8 cellular contexts compared by ENCODE assay signal in genomic region chr10:110353244-110354119, GRCh38. TPM values are rescaled to one million over a fixed set of nuclear protein-coding genes. Genes with fewer than 3 reads are reported as not detected.
A peak's percentile ranks its signal among the peaks of the same experiment; 100 is the strongest.
DNase-seq lines count a peak whose midpoint lies in the region; ATAC-seq and TF ChIP-seq lines count a peak whose summit lies in the region.

No MANE protein-coding gene starts in this region.

- TF ChIP-seq CTCF in thyroid gland (IDR thresholded peaks at IDR 0.05), result no peak

- no peaks in the 10 kb centered on the region for H3K9me3 ChIP-seq in thyroid gland

- H3K4me3 ChIP-seq in thyroid gland (replicated peaks in 1 of 3), result no peak overlapping the region

- peak; percentile 50 for DNase-seq in activated T-cell treated with anti-CD3 and anti-CD28 coated beads for 24 hours (ENCODE audit: low read depth)
- DNase-seq in activated T-cell treated with anti-CD3 and anti-CD28 coated beads for 4 hours, result no peak
- DNase-seq in activated CD4-positive, alpha-beta T cell treated with anti-CD3 and anti-CD28 coated beads, Interleukin-2, amount 50 U/mL, for 4 hours, result peak; percentile 26 to 37
- DNase-seq in fibroblast of gingiva (ENCODE audit: low read depth), result peak; percentile 82
- DNase-seq in stimulated activated CD4-positive, alpha-beta T cell treated with anti-CD3 and anti-CD28 coated beads, Interleukin-1b, Interleukin-23, amount 100 ng/mL, for 48 hours, result peak; percentile 90
- DNase-seq in thyroid gland, result no peak

- 40 to 42% methylated on average over 14 of the region's 14 CpGs for WGBS in thyroid gland, 2 donors

- H3K27me3 ChIP-seq in thyroid gland, result no peaks in the 10 kb centered on the region

- H3K36me3 ChIP-seq in thyroid gland, result no peaks in the 10 kb centered on the region

- H3K4me1 ChIP-seq in thyroid gland, result peaks cover 6 to 36% of the 10 kb centered on the region in 2 donors

- H3K27ac ChIP-seq in thyroid gland, result no peak overlapping the region

- no peak for TF ChIP-seq POLR2A in thyroid gland (IDR thresholded peaks at IDR 0.05)

- intact Hi-C loops in thyroid gland (cut with DNase I), result loop anchor here (5.0 kb wide), 1 partner anchor 194 kb away; no protein-coding TSS in a partner anchor

- no peak for ATAC-seq in GM21423 (IDR thresholded peaks at IDR 0.05; ENCODE audit: unreplicated experiment)
- ATAC-seq in HG02588 (IDR thresholded peaks at IDR 0.05; ENCODE audit: unreplicated experiment), result no peak

RNA-seq across cellular contexts. Expression of gene SMNDC1, which starts 48.8 kb away (rescaled TPM):
- total RNA-seq in thyroid gland, result 10 to 100 TPM; 12.3 to 16.3 (median 13.5) TPM

Comparison
In these comparisons a context has a peak if more than half of its experiments do, and no peak if none do; other contexts are left out.
1. DNase-seq: peak in activated T-cell treated with anti-CD3 and anti-CD28 coated beads for 24 hours (single experiment), activated CD4-positive, alpha-beta T cell treated with anti-CD3 and anti-CD28 coated beads, Interleukin-2, amount 50 U/mL, for 4 hours (2 of 2), fibroblast of gingiva (single experiment) and stimulated activated CD4-positive, alpha-beta T cell treated with anti-CD3 and anti-CD28 coated beads, Interleukin-1b, Interleukin-23, amount 100 ng/mL, for 48 hours (single experiment); none in activated T-cell treated with anti-CD3 and anti-CD28 coated beads for 4 hours (single experiment) and thyroid gland (0 of 2).